ENCODE assay signal across 2 cellular contexts in the genomic region with DNA sequence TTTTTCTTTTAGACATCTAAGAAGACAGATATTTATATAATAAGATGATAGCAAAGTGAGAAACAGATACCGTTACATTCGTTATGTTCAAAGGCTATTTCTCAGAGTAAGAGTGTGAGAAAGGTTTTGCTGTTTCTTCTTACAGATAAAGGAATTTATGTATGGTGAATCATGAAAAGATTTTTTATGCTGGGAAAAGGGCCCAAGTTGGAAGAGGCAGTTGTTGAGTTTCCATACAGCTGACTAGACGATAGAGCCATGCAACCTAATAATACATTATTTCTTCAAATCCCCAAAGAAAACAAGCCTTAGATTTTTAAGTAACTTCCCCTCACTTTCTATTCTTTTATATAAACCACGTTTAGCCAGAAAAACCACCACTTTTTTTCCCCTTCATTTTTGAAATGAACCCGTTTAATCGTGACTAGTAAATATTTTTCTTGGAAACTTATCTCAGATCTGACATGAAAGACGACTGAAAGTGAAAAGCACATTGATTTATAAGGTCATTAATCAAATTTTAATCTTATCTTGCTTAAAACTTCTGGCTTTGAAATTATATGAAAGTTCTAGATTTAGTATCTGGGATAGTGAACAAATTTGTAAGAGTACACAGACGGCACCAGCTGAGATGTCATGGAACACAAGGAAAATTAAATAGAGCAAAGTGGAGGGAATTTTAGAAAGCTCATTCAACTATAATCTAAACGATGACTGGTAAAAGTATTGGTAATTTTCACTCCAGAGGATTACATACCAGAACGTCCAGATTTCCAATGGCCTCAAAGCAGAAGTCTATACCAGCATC.
TF ChIP-seq lines count a peak whose summit lies in the region.

No MANE protein-coding gene starts in this region.

TF ChIP-seq in HEK293T, 16 proteins besides CTCF, POLR2A, EP300 and RAD21:
- TF ChIP-seq, protein P1, sequence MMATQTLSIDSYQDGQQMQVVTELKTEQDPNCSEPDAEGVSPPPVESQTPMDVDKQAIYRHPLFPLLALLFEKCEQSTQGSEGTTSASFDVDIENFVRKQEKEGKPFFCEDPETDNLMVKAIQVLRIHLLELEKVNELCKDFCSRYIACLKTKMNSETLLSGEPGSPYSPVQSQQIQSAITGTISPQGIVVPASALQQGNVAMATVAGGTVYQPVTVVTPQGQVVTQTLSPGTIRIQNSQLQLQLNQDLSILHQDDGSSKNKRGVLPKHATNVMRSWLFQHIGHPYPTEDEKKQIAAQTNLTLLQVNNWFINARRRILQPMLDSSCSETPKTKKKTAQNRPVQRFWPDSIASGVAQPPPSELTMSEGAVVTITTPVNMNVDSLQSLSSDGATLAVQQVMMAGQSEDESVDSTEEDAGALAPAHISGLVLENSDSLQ (IDR thresholded peaks at IDR 0.05) = 0 out of 2 replicates have a peak, but pooled peaks have one; percentile 19
- TF ChIP-seq NFRKB (IDR thresholded peaks at IDR 0.05) = no peak

TF ChIP-seq in K562, 482 proteins besides CTCF, POLR2A, EP300 and RAD21:
- TF ChIP-seq, protein P1 (IDR thresholded peaks at IDR 0.05) = 0 out of 2 replicates have a peak, but pooled peaks have one; percentile 9
- peak; percentile 14; the same call in 1 of the 2 replicates for TF ChIP-seq TEAD4 (IDR thresholded peaks at IDR 0.05; ENCODE audit: low read length)
- TF ChIP-seq TEAD4 (CRISPR knock-in tag; IDR thresholded peaks at IDR 0.05; ENCODE audit: borderline replicate concordance) = no peak
- TF ChIP-seq, protein P2, sequence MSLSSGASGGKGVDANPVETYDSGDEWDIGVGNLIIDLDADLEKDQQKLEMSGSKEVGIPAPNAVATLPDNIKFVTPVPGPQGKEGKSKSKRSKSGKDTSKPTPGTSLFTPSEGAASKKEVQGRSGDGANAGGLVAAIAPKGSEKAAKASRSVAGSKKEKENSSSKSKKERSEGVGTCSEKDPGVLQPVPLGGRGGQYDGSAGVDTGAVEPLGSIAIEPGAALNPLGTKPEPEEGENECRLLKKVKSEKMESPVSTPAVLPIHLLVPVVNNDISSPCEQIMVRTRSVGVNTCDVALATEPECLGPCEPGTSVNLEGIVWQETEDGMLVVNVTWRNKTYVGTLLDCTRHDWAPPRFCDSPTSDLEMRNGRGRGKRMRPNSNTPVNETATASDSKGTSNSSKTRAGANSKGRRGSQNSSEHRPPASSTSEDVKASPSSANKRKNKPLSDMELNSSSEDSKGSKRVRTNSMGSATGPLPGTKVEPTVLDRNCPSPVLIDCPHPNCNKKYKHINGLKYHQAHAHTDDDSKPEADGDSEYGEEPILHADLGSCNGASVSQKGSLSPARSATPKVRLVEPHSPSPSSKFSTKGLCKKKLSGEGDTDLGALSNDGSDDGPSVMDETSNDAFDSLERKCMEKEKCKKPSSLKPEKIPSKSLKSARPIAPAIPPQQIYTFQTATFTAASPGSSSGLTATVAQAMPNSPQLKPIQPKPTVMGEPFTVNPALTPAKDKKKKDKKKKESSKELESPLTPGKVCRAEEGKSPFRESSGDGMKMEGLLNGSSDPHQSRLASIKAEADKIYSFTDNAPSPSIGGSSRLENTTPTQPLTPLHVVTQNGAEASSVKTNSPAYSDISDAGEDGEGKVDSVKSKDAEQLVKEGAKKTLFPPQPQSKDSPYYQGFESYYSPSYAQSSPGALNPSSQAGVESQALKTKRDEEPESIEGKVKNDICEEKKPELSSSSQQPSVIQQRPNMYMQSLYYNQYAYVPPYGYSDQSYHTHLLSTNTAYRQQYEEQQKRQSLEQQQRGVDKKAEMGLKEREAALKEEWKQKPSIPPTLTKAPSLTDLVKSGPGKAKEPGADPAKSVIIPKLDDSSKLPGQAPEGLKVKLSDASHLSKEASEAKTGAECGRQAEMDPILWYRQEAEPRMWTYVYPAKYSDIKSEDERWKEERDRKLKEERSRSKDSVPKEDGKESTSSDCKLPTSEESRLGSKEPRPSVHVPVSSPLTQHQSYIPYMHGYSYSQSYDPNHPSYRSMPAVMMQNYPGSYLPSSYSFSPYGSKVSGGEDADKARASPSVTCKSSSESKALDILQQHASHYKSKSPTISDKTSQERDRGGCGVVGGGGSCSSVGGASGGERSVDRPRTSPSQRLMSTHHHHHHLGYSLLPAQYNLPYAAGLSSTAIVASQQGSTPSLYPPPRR (CRISPR knock-in tag; IDR thresholded peaks at IDR 0.05; ENCODE audit: borderline replicate concordance) = no peak
- TF ChIP-seq, protein P3, sequence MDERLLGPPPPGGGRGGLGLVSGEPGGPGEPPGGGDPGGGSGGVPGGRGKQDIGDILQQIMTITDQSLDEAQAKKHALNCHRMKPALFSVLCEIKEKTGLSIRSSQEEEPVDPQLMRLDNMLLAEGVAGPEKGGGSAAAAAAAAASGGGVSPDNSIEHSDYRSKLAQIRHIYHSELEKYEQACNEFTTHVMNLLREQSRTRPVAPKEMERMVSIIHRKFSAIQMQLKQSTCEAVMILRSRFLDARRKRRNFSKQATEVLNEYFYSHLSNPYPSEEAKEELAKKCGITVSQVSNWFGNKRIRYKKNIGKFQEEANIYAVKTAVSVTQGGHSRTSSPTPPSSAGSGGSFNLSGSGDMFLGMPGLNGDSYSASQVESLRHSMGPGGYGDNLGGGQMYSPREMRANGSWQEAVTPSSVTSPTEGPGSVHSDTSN (CRISPR knock-in tag; IDR thresholded peaks at IDR 0.05; ENCODE audit: low read depth) = no peak
- TF ChIP-seq, protein P3 (tag; conservative IDR thresholded peaks at IDR 0.05; ENCODE audit: low read depth) = peak; percentile 92
- peak; percentile 70 for TF ChIP-seq MEIS2 (IDR thresholded peaks at IDR 0.05; ENCODE audit: partially characterized antibody)
- no peak for TF ChIP-seq NR3C1 (CRISPR knock-in tag; IDR thresholded peaks at IDR 0.05)
- TF ChIP-seq ARID1B (IDR thresholded peaks at IDR 0.05) = no peak
- no peak for TF ChIP-seq POLR2AphosphoS5 (IDR thresholded peaks at IDR 0.05; ENCODE audit: control insufficient read depth, insufficient read depth, low read depth, low read length)
